ENCODE assay signal across 8 cellular contexts in genomic region chr19:12885749-12886706, GRCh38.
A peak's percentile ranks its signal among the peaks of the same experiment; 100 is the strongest.
DNase-seq lines count a peak whose midpoint lies in the region; ATAC-seq and TF ChIP-seq lines count a peak whose summit lies in the region.

No MANE protein-coding gene starts in this region.

- H3K4me2 ChIP-seq in OCI-LY3 (ENCODE audit: low read length) = peak overlapping the region; percentile 72
- peak overlapping the region; percentile 62 for H3K4me2 ChIP-seq in parathyroid adenoma (ENCODE audit: low read length)

- no peak for ATAC-seq in GM21786 (IDR thresholded peaks at IDR 0.05; ENCODE audit: unreplicated experiment)

- H3K27ac ChIP-seq in OCI-LY3 (ENCODE audit: low read length) (peak overlapping the region; percentile 11; the same call in 1 of the 2 replicates), parathyroid adenoma (no peak overlapping the region)

- H4K20me1 ChIP-seq in OCI-LY3 (ENCODE audit: insufficient read depth, low read length) = no peaks in the 10 kb centered on the region

- H2AFZ ChIP-seq in OCI-LY3 (ENCODE audit: low read depth, low read length) (peak overlapping the region; percentile 34), parathyroid adenoma (peak overlapping the region; percentile 88)

- H3K27me3 ChIP-seq in OCI-LY3 (ENCODE audit: low read depth, low read length) = no peaks in the 10 kb centered on the region
- H3K27me3 ChIP-seq in endocrine pancreas (ENCODE audit: control insufficient read depth, insufficient read depth, low read length) = no peaks in the 10 kb centered on the region
- no peaks in the 10 kb centered on the region for H3K27me3 ChIP-seq in parathyroid adenoma (ENCODE audit: control insufficient read depth, insufficient read depth, low read length)

- H3K79me2 ChIP-seq in OCI-LY3 (ENCODE audit: low read length) (peaks cover 3% of the 10 kb centered on the region), parathyroid adenoma (no peaks in the 10 kb centered on the region)

- DNase-seq in ELF-1 (ENCODE audit: low read depth, low spot score) (peak; percentile 27), activated gamma-delta T cell (lab: John Stamatoyannopoulos, UW) (no peak)
- no peak for DNase-seq in stimulated activated CD4-positive, alpha-beta T cell treated with anti-CD3 and anti-CD28 coated beads, Interleukin-1b, Interleukin-23, amount 100 ng/mL, for 48 hours
- DNase-seq in stimulated activated CD4-positive, alpha-beta T cell treated with anti-CD3 and anti-CD28 coated beads, Interleukin-2, amount 100 ng/mL, for 24 hours = no peak

- peaks cover 20% of the 10 kb centered on the region for H3K4me1 ChIP-seq in OCI-LY3 (ENCODE audit: low read length)
- no peaks in the 10 kb centered on the region for H3K4me1 ChIP-seq in endocrine pancreas (ENCODE audit: control insufficient read depth, insufficient read depth, low read length)
- no peaks in the 10 kb centered on the region for H3K4me1 ChIP-seq in parathyroid adenoma

- H3K36me3 ChIP-seq in OCI-LY3 (replicated peaks; ENCODE audit: low read depth, low read length) (peaks cover 7% of the 10 kb centered on the region), endocrine pancreas (ENCODE audit: control insufficient read depth, insufficient read depth, low read length) (no peaks in the 10 kb centered on the region), parathyroid adenoma (ENCODE audit: control insufficient read depth, insufficient read depth, low read length) (no peaks in the 10 kb centered on the region)

- H3K9me3 ChIP-seq in OCI-LY3 (ENCODE audit: insufficient read depth, low read length) = peaks cover 19% of the 10 kb centered on the region
- no peaks in the 10 kb centered on the region for H3K9me3 ChIP-seq in endocrine pancreas (ENCODE audit: control insufficient read depth, low read length)
- H3K9me3 ChIP-seq in parathyroid adenoma (ENCODE audit: control insufficient read depth, low read length) = no peaks in the 10 kb centered on the region

- H3K9ac ChIP-seq in OCI-LY3 (ENCODE audit: low read length) (peak overlapping the region; percentile 64), endocrine pancreas (ENCODE audit: control insufficient read depth, insufficient read depth, low read length) (peak overlapping the region; percentile 14), parathyroid adenoma (no peak overlapping the region)

- peak overlapping the region; percentile 77 for H3K4me3 ChIP-seq in OCI-LY3 (ENCODE audit: low read length)
- H3K4me3 ChIP-seq in endocrine pancreas (ENCODE audit: control insufficient read depth, insufficient read depth, low read length) = no peak overlapping the region
- peak overlapping the region; percentile 47 for H3K4me3 ChIP-seq in parathyroid adenoma (ENCODE audit: low read depth, low read length)

- TF ChIP-seq CTCF in OCI-LY3 (IDR thresholded peaks at IDR 0.05; ENCODE audit: low read depth, low read length) = no peak
- TF ChIP-seq CTCF in parathyroid adenoma (IDR thresholded peaks at IDR 0.05) = no peak
